In the genomic region with DNA sequence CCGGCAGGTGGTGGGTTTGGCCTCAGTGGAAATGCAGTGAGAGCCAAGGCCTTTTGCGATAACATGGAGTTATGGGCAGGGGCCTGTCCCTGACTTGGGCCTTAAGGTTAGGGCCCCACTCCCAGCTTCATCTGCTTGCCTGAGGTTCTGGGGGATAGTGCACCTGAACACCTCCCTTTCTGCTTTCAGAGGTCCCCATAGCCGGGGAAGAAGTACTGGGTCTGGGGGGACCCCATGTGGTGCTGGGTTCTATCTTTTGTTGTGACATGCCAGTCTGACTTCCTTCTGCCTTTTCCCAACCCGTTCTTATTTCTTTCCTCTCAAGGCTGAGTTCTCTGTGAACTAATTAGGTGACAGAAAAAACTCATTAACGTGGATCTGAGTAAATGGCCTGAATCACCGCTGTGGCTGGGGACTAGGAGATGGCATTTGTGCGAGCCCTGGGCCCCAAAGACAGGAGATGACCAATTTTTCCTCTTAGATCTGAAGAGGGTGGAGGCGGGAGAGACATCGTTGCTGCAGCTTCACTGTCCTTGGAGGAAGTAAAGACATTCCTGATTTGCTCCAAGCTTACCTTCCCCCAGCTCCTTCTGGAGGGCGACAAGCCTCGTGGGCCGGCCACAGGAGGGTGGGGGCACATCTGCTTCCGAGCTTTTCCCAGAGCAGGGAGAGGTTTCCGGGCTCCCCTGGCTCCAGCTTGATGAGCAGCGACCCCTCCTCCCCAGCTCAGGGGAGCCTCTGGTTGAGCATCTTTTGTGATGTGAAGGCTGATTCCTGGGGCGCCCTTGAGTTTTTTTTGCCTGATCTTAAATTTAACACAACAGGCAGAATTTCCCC, we compare ENCODE assay signal across 8 cellular contexts. TPM values are rescaled to one million over a fixed set of nuclear protein-coding genes. Genes with fewer than 3 reads are reported as not detected.
DNase-seq lines count a peak whose midpoint lies in the region; ATAC-seq and TF ChIP-seq lines count a peak whose summit lies in the region.

No MANE protein-coding gene starts in this region.

- ATAC-seq in HG03280 (IDR thresholded peaks at IDR 0.05; ENCODE audit: unreplicated experiment), result no peak

- H3K79me2 ChIP-seq in DOHH2 (ENCODE audit: control insufficient read depth, low read length) (peaks cover under 1% of the 10 kb centered on the region), neural cell (replicated peaks; ENCODE audit: insufficient read depth, low read length) (peaks cover 55% of the 10 kb centered on the region)

- peaks cover 9% of the 10 kb centered on the region for H3F3A ChIP-seq in DOHH2 (ENCODE audit: control insufficient read depth, insufficient read depth)
- H3F3A ChIP-seq in neural cell (ENCODE audit: insufficient read depth, low read length, poor library complexity, severe bottlenecking), result peaks cover 3% of the 10 kb centered on the region

- TF ChIP-seq CTCF in DOHH2 (IDR thresholded peaks at IDR 0.05; ENCODE audit: low read depth, low read length, poor library complexity, severe bottlenecking) (no peak), neural cell (IDR thresholded peaks at IDR 0.05; ENCODE audit: poor library complexity, severe bottlenecking) (no peak)

- H3K27ac ChIP-seq in DOHH2 (ENCODE audit: low read depth, low read length), result no peak overlapping the region
- peak overlapping the region; percentile 59 for H3K27ac ChIP-seq in effector memory CD4-positive, alpha-beta T cell (ENCODE audit: insufficient read depth, low read length, poor library complexity, severe bottlenecking)
- H3K27ac ChIP-seq in neural cell (ENCODE audit: low read length), result peak overlapping the region; percentile 18

- H4K20me1 ChIP-seq in DOHH2 (ENCODE audit: control insufficient read depth, insufficient read depth, low read depth, low read length), result peaks cover 7% of the 10 kb centered on the region
- peaks cover 42% of the 10 kb centered on the region for H4K20me1 ChIP-seq in neural cell (ENCODE audit: insufficient read depth)

- no peak for DNase-seq in NT2/D1 (ENCODE audit: low read depth, low spot score)
- DNase-seq in effector memory CD4-positive, alpha-beta T cell, result no peak
- DNase-seq in effector CD8-positive, alpha-beta T cell (lab: John Stamatoyannopoulos, UW), result no peak
- DNase-seq in HEK293T (ENCODE audit: extremely low spot score), result no peak
- no peak for DNase-seq in NCI-H2029 (lab: John Stamatoyannopoulos, UW)

- peak overlapping the region; percentile 65 for H3K4me3 ChIP-seq in DOHH2 (ENCODE audit: low read length)
- peak overlapping the region; percentile 78 for H3K4me3 ChIP-seq in NT2/D1 (ENCODE audit: insufficient read length, low read depth)
- H3K4me3 ChIP-seq in effector memory CD4-positive, alpha-beta T cell (ENCODE audit: insufficient read depth, low read depth, low read length, poor library complexity, severe bottlenecking), result peak overlapping the region; percentile 83
- H3K4me3 ChIP-seq in neural cell (ENCODE audit: low read length), result peak overlapping the region; percentile 91

- H3K9ac ChIP-seq in NT2/D1 (ENCODE audit: insufficient read length, low read depth), result peak overlapping the region; percentile 90
- H3K9ac ChIP-seq in neural cell (ENCODE audit: low read length), result peak overlapping the region; percentile 94

- H3K9me3 ChIP-seq in DOHH2 (ENCODE audit: control insufficient read depth, insufficient read depth, low read length) (no peaks in the 10 kb centered on the region), NT2/D1 (ENCODE audit: insufficient read depth, low read length) (no peaks in the 10 kb centered on the region), neural cell (ENCODE audit: low read length) (no peaks in the 10 kb centered on the region)
- H3K9me3 ChIP-seq in effector memory CD4-positive, alpha-beta T cell (ENCODE audit: control insufficient read depth, low read length), result no peaks in the 10 kb centered on the region

- no peak for TF ChIP-seq EP300 in neural cell (conservative IDR thresholded peaks at IDR 0.05; ENCODE audit: poor library complexity, severe bottlenecking)

- POLR2A ChIA-PET in HEK293T (lab: Yijun Ruan, JAX), result interaction anchor here (0.7 to 1.5 kb wide), 6 partner anchors 14 to 68 kb away, joined by 3 to 4 read pairs (median 3); a partner anchor contains a TSS

- no peak overlapping the region for H2AFZ ChIP-seq in neural cell (ENCODE audit: low read depth, low read length)

- H3K4me1 ChIP-seq in DOHH2 (ENCODE audit: control insufficient read depth, low read length) (peaks cover 35% of the 10 kb centered on the region), NT2/D1 (ENCODE audit: insufficient read depth, insufficient read length) (peaks cover 15% of the 10 kb centered on the region)
- H3K4me1 ChIP-seq in effector memory CD4-positive, alpha-beta T cell (ENCODE audit: control insufficient read depth, insufficient read depth, low read length, poor library complexity, severe bottlenecking), result peaks cover 26% of the 10 kb centered on the region

- H3K27me3 ChIP-seq in DOHH2 (ENCODE audit: control insufficient read depth, low read length) (peaks cover 53% of the 10 kb centered on the region), NT2/D1 (ENCODE audit: insufficient read depth, insufficient read length) (peaks cover 19% of the 10 kb centered on the region), neural cell (ENCODE audit: insufficient read depth, low read depth, low read length) (no peaks in the 10 kb centered on the region)
- no peaks in the 10 kb centered on the region for H3K27me3 ChIP-seq in effector memory CD4-positive, alpha-beta T cell (replicated peaks; ENCODE audit: control insufficient read depth, insufficient read depth, low read length, poor library complexity, severe bottlenecking)

- CTCF ChIA-PET in HEK293T (lab: Yijun Ruan, JAX), result interaction anchor here (1.2 to 1.7 kb wide), 3 partner anchors 12 to 69 kb away, joined by 4 to 13 read pairs (median 5); no protein-coding TSS in a partner anchor

- H3K36me3 ChIP-seq in DOHH2 (ENCODE audit: control insufficient read depth, low read length) (no peaks in the 10 kb centered on the region; the same call in 1 of the 2 replicates), NT2/D1 (ENCODE audit: insufficient read depth, insufficient read length, low read length) (peaks cover 25% of the 10 kb centered on the region), neural cell (ENCODE audit: insufficient read depth, low read length) (no peaks in the 10 kb centered on the region)
- H3K36me3 ChIP-seq in effector memory CD4-positive, alpha-beta T cell (ENCODE audit: control insufficient read depth, insufficient read depth, low read length), result no peaks in the 10 kb centered on the region

- H3K9me2 ChIP-seq in DOHH2 (replicated peaks; ENCODE audit: control insufficient read depth, low read length), result no peaks in the 10 kb centered on the region
- no peaks in the 10 kb centered on the region for H3K9me2 ChIP-seq in neural cell (ENCODE audit: insufficient read depth, low read length)

- H3K4me2 ChIP-seq in DOHH2 (ENCODE audit: low read length), result peak overlapping the region; percentile 67
- H3K4me2 ChIP-seq in neural cell (ENCODE audit: low read length), result peak overlapping the region; percentile 93

- TF ChIP-seq RAD21 in neural cell (conservative IDR thresholded peaks at IDR 0.05), result no peak

TF ChIP-seq in neural cell, 6 proteins besides CTCF, POLR2A, EP300 and RAD21 (continues in another document):
- no peak for TF ChIP-seq SMC3 (conservative IDR thresholded peaks at IDR 0.05; ENCODE audit: poor library complexity)
- TF ChIP-seq POLR2AphosphoS5 (IDR thresholded peaks at IDR 0.05), result no peak
- TF ChIP-seq EZH2 (IDR thresholded peaks at IDR 0.05; ENCODE audit: borderline replicate concordance, insufficient read depth, low read length, poor library complexity, severe bottlenecking), result no peak
- TF ChIP-seq TAF1 (IDR thresholded peaks at IDR 0.05; ENCODE audit: low read depth), result no peak

TF ChIP-seq in HEK293T, 16 proteins besides CTCF, POLR2A, EP300 and RAD21:
- TF ChIP-seq NFRKB (IDR thresholded peaks at IDR 0.05), result no peak
- no peak for TF ChIP-seq HDGF (IDR thresholded peaks at IDR 0.05; ENCODE audit: borderline replicate concordance)
- TF ChIP-seq LEF1 (IDR thresholded peaks at IDR 0.05; ENCODE audit: borderline replicate concordance), result no peak
- no peak for TF ChIP-seq FOXM1 (IDR thresholded peaks at IDR 0.05; ENCODE audit: borderline replicate concordance)
- TF ChIP-seq TARDBP (IDR thresholded peaks at IDR 0.05), result no peak

RNA-seq across cellular contexts. Expression of a gene that starts 2.0 kb away (rescaled TPM):
- polyA plus RNA-seq in neural cell, result 92.9 and 117 TPM in 2 replicates
- 93.5 and 102 TPM in 2 replicates for polyA minus RNA-seq in neural cell

RNA-seq across cellular contexts. Expression of a gene that starts 4.9 kb away (rescaled TPM):
- 35.2 and 43.9 TPM in 2 replicates for polyA plus RNA-seq in neural cell
- 12.5 and 13.4 TPM in 2 replicates for polyA minus RNA-seq in neural cell

RNA-seq across cellular contexts. Expression of a gene that starts 7.6 kb away (rescaled TPM):
- polyA plus RNA-seq in neural cell, result 147 and 182 TPM in 2 replicates
- polyA minus RNA-seq in neural cell, result 45.5 and 52.8 TPM in 2 replicates

RNA-seq across cellular contexts. Expression of a gene that starts 28.8 kb away (rescaled TPM):
- 2.4 and 4.8 TPM in 2 replicates for polyA plus RNA-seq in neural cell
- 4.4 and 5.6 TPM in 2 replicates for polyA minus RNA-seq in neural cell

RNA-seq across cellular contexts. Expression of a gene that starts 30.5 kb away (rescaled TPM):
- 82.2 and 88.3 TPM in 2 replicates for polyA plus RNA-seq in neural cell
- 49.3 and 49.7 TPM in 2 replicates for polyA minus RNA-seq in neural cell
